In genomic region chr9:88523056-88523455, GRCh38 we compare ENCODE assay signal across 18 cellular contexts. TPM values are rescaled to one million over a fixed set of nuclear protein-coding genes. Genes with fewer than 3 reads are reported as not detected.
DNase-seq lines count a peak whose midpoint lies in the region; ATAC-seq and TF ChIP-seq lines count a peak whose summit lies in the region.
"Had no signal": no experiment of that assay in that cellular context is flagged by ENCODE, and none has a peak within 500 bp of the region (broad histone marks: within the 10 kb centered on the region; RNA-seq: fewer than 3 reads in every experiment).

No MANE protein-coding gene starts in this region.

- H3K4me3 ChIP-seq in MG63: no peak overlapping the region
- no peak overlapping the region for H3K4me3 ChIP-seq in epithelial cell of esophagus (ENCODE audit: low read length)
- no peak overlapping the region for H3K4me3 ChIP-seq in osteoblast (ENCODE audit: insufficient read depth, low read length)
- H3K4me3 ChIP-seq in SJCRH30: no peak overlapping the region
- H3K4me3 ChIP-seq: heart right ventricle had no signal

- peak; percentile 88 for DNase-seq in EH (ENCODE audit: low read depth)
- DNase-seq in MG63: peak; percentile 61
- DNase-seq in epithelial cell of esophagus (ENCODE audit: low read depth): peak; percentile 38
- peak; percentile 92 for DNase-seq in osteoblast (ENCODE audit: insufficient read length, low spot score, missing footprints)
- no peak for DNase-seq in SJCRH30
- DNase-seq in effector CD8-positive, alpha-beta T cell (lab: John Stamatoyannopoulos, UW): no peak
- DNase-seq in Ammon's horn (ENCODE audit: low spot score): no peak
- DNase-seq: activated CD4-positive, CD25-positive, alpha-beta regulatory T cell; activated effector memory CD4-positive, alpha-beta T cell treated with Interleukin-2 at 50 U/mL for 16 hours; AML-193; heart right ventricle; left colon; NCI-H748 treated with DMSO at 0.1 percent for 48 hours; stimulated activated naive CD4-positive, alpha-beta T cell had no signal

- H4K20me1 ChIP-seq in osteoblast (ENCODE audit: insufficient read depth, low read length): no peaks in the 10 kb centered on the region

- peaks cover 24% of the 10 kb centered on the region for H3K4me1 ChIP-seq in osteoblast (ENCODE audit: insufficient read depth, low read length)
- H3K4me1 ChIP-seq in SJCRH30: no peaks in the 10 kb centered on the region
- H3K4me1 ChIP-seq: heart right ventricle, parathyroid adenoma had no signal

- H3K36me3 ChIP-seq in MG63: no peaks in the 10 kb centered on the region; the same call in 1 of the 2 replicates
- H3K36me3 ChIP-seq in osteoblast (ENCODE audit: insufficient read depth, low read length): peaks cover 7% of the 10 kb centered on the region
- H3K36me3 ChIP-seq in SJCRH30: no peaks in the 10 kb centered on the region
- H3K36me3 ChIP-seq: heart right ventricle had no signal

- H3K27me3 ChIP-seq in MG63: no peaks in the 10 kb centered on the region
- H3K27me3 ChIP-seq in osteoblast (ENCODE audit: insufficient read depth, low read length): no peaks in the 10 kb centered on the region
- H3K27me3 ChIP-seq in SJCRH30: no peaks in the 10 kb centered on the region

- ATAC-seq in HG03354 (IDR thresholded peaks at IDR 0.05; ENCODE audit: poor library complexity, severe bottlenecking, unreplicated experiment): no peak
- ATAC-seq: esophagus mucosa, heart right ventricle, left colon had no signal

- TF ChIP-seq CTCF in epithelial cell of esophagus (IDR thresholded peaks at IDR 0.05; ENCODE audit: insufficient read depth, low read depth, low read length, missing control alignments) (no peak), osteoblast (IDR thresholded peaks at IDR 0.05; ENCODE audit: extremely low read depth, low read depth, low read length) (no peak)

- H2AFZ ChIP-seq in osteoblast (ENCODE audit: low read length): no peak overlapping the region
- H2AFZ ChIP-seq: parathyroid adenoma had no signal

- peak overlapping the region; percentile 70 for H3K4me2 ChIP-seq in osteoblast (ENCODE audit: insufficient read depth, low read length)

- H3K79me2 ChIP-seq in osteoblast (ENCODE audit: insufficient read depth, low read length): peaks cover 5% of the 10 kb centered on the region
- H3K79me2 ChIP-seq: parathyroid adenoma had no signal

- peak overlapping the region; percentile 81 for H3K27ac ChIP-seq in osteoblast (ENCODE audit: low read depth, low read length)
- no peak overlapping the region for H3K27ac ChIP-seq in SJCRH30
- H3K27ac ChIP-seq: heart right ventricle, parathyroid adenoma had no signal

- H3K9me3 ChIP-seq in MG63: no peaks in the 10 kb centered on the region
- no peaks in the 10 kb centered on the region for H3K9me3 ChIP-seq in osteoblast (ENCODE audit: low read depth, low read length)
- no peaks in the 10 kb centered on the region for H3K9me3 ChIP-seq in SJCRH30 (replicated peaks)
- H3K9me3 ChIP-seq: heart right ventricle had no signal

RNA-seq across cellular contexts. Expression of gene NXNL2, which starts 11.9 kb away (rescaled TPM):
- total RNA-seq in MG63 (2014; rRNA removed; shearing (Covaris generic); ENCODE audit: low replicate concordance): not detected in 2 replicates
- total RNA-seq in osteoblast: 3.3 and 7.4 TPM in 2 replicates
- 0.18 TPM in 1 of 2 replicates, not detected in the other for total RNA-seq in SJCRH30 (2014; rRNA removed; shearing (Covaris generic))
- total RNA-seq: esophagus mucosa; heart right ventricle; left colon; T-helper 1 cell treated with Interleukin-12 subunit alpha and Interleukin-12 subunit beta and Interleukin-4 antibody, amounts not matched to agents 30 ng/mL and 1 ng/mL, for 36 hours had no signal

Comparison
In these comparisons a context has a peak if more than half of its experiments do, and no peak if none do; other contexts are left out.
1. DNase-seq: peak in EH (single experiment), MG63 (single experiment), epithelial cell of esophagus (single experiment) and osteoblast (single experiment); none in SJCRH30 (0 of 2), effector CD8-positive, alpha-beta T cell (single experiment) and Ammon's horn (single experiment).